Comparison of ENCODE assay signal across 14 cellular contexts in genomic region chr11:78131956-78132355, GRCh38. TPM values are rescaled to one million over a fixed set of nuclear protein-coding genes. Genes with fewer than 3 reads are reported as not detected.
DNase-seq lines count a peak whose midpoint lies in the region; ATAC-seq and TF ChIP-seq lines count a peak whose summit lies in the region.
"Had no signal": no experiment of that assay in that cellular context is flagged by ENCODE, and none has a peak within 500 bp of the region (broad histone marks: within the 10 kb centered on the region; RNA-seq: fewer than 3 reads in every experiment).

No MANE protein-coding gene starts in this region.

- peak overlapping the region; percentile 0 for H3K27ac Mint-ChIP-seq in Caco-2 (ENCODE audit: unreplicated experiment)

- no peak for ATAC-seq in GM21367 (IDR thresholded peaks at IDR 0.05; ENCODE audit: unreplicated experiment)
- ATAC-seq: activated T-cell treated with anti-CD3 and anti-CD28 coated beads, Interleukin-2, amount 50 U/mL, for 4 hours had no signal

- intact Hi-C loops in Caco-2 (cut with micrococcal nuclease; ENCODE audit: unreplicated experiment), result no loop called here

- H3K4me1 Mint-ChIP-seq in Caco-2 (ENCODE audit: low read depth, unreplicated experiment), result peaks cover 6% of the 10 kb centered on the region

- no peaks in the 10 kb centered on the region for H3K9me3 Mint-ChIP-seq in Caco-2 (ENCODE audit: unreplicated experiment)
- H3K9me3 Mint-ChIP-seq: activated T-cell treated with anti-CD3 and anti-CD28 coated beads, Interleukin-2, amount 50 U/mL, for 4 hours had no signal

- no TSS peak for BruUV-seq in Caco-2 (replicated peaks; lab: Mats Ljungman, UMichigan)

- H3K36me3 ChIP-seq in Caco-2 (ENCODE audit: control insufficient read depth, insufficient read depth, low read length) (no peaks in the 10 kb centered on the region; the same call in 1 of the 2 replicates), Peyer's patch (peaks cover 0 to 3% (median 0%) of the 10 kb centered on the region in 3 donors)

- POLR2A ChIA-PET in Caco-2 (lab: Charles Lee), result no interaction called here

- no peak for TF ChIP-seq CTCF in Caco-2 (IDR thresholded peaks at IDR 0.05; ENCODE audit: insufficient read depth in 1 of 2, low read depth in 1 of 2, low read length in 1 of 2, severe bottlenecking in 1 of 2, unreplicated experiment in 1 of 2)
- TF ChIP-seq CTCF in fibroblast of mammary gland (conservative IDR thresholded peaks at IDR 0.05; ENCODE audit: control insufficient read depth, insufficient read depth, low read depth, low read length), result no peak
- TF ChIP-seq CTCF in Peyer's patch (IDR thresholded peaks at IDR 0.05), result no peak

- H3K4me3 Mint-ChIP-seq in Caco-2 (ENCODE audit: unreplicated experiment), result no peak overlapping the region
- H3K4me3 Mint-ChIP-seq: activated T-cell treated with anti-CD3 and anti-CD28 coated beads, Interleukin-2, amount 50 U/mL, for 4 hours had no signal

- CTCF ChIA-PET in Caco-2 (lab: Charles Lee), result interaction anchor here (0.8 kb wide), 1 partner anchor 433 kb away, joined by 3 read pairs; no protein-coding TSS in a partner anchor

- no peaks in the 10 kb centered on the region for H3K27me3 ChIP-seq in Caco-2 (replicated peaks; ENCODE audit: control insufficient read depth, insufficient read depth, low read length)
- no peaks in the 10 kb centered on the region for H3K27me3 ChIP-seq in Peyer's patch

- H3K27me3 Mint-ChIP-seq in Caco-2 (ENCODE audit: insufficient read depth, unreplicated experiment), result no peaks in the 10 kb centered on the region

- no peak overlapping the region for H3K27ac ChIP-seq in Peyer's patch
- H3K27ac ChIP-seq: KMS-11 had no signal

- H3K4me1 ChIP-seq in Caco-2, result peaks cover 7% of the 10 kb centered on the region; the same call in 1 of the 2 replicates
- H3K4me1 ChIP-seq in Peyer's patch, result no peaks in the 10 kb centered on the region

- no peak for TF ChIP-seq POLR2A in Peyer's patch (IDR thresholded peaks at IDR 0.05)

- DNase-seq in Caco-2 (no peak), LHCN-M2 (ENCODE audit: low read depth) (peak; percentile 18), fibroblast of mammary gland (ENCODE audit: low read depth) (peak; percentile 38), T1000 (lab: John Stamatoyannopoulos, UW) (no peak), Peyer's patch (no peak)
- DNase-seq: activated CD4-positive, alpha-beta T cell treated with anti-CD3 and anti-CD28 coated beads, Interleukin-2, amount 50 U/mL, for 4 hours; activated T-cell treated with anti-CD3 and anti-CD28 coated beads, Interleukin-2, amount 50 U/mL, for 4 hours; DMS 273 treated with DMSO at 0.1 percent for 48 hours; foreskin melanocyte; NCI-H1105; NCI-H748 treated with DMSO at 0.1 percent for 48 hours; stimulated activated CD4-positive, alpha-beta T cell treated with anti-CD3 and anti-CD28 coated beads, Interleukin-2, amount 100 ng/mL, for 48 hours had no signal

- H3K4me3 ChIP-seq in Caco-2 (ENCODE audit: low read depth, low read length) (no peak overlapping the region), fibroblast of mammary gland (ENCODE audit: control insufficient read depth, low read depth, low read length) (no peak overlapping the region), Peyer's patch (no peak overlapping the region)

- H3K36me3 Mint-ChIP-seq in Caco-2 (ENCODE audit: insufficient read depth, unreplicated experiment), result peaks cover 40% of the 10 kb centered on the region

- H3K9me3 ChIP-seq in Caco-2 (no peaks in the 10 kb centered on the region), Peyer's patch (no peaks in the 10 kb centered on the region)

RNA-seq across cellular contexts. Expression of gene ALG8, which starts 7.5 kb away (rescaled TPM):
- total RNA-seq in Caco-2 (2022) (188 and 191 TPM in 2 replicates), LHCN-M2 (2014; rRNA removed) (71.2 and 83.8 TPM in 2 replicates), Peyer's patch (10 to 100 TPM; 12.7 to 83.3 (median 21.4) TPM)
- polyA plus RNA-seq in LHCN-M2 (2012), result 38.6 TPM

RNA-seq across cellular contexts. Expression of gene NDUFC2, which starts 52.3 kb away (rescaled TPM):
- total RNA-seq in Caco-2 (2022), result 732 and 805 TPM in 2 replicates
- total RNA-seq in LHCN-M2 (2014; rRNA removed), result 83.7 and 96.5 TPM in 2 replicates
- polyA plus RNA-seq in LHCN-M2 (2012), result 538 TPM
- total RNA-seq in Peyer's patch, result 100 to 1,000 TPM in 3 of 4 donors, 10 to 100 TPM in 1; 47.0 to 159 (median 117) TPM

RNA-seq across cellular contexts. Expression of gene KCTD21, which starts 56.5 kb away (rescaled TPM):
- 6.4 and 10.4 TPM in 2 replicates for total RNA-seq in Caco-2 (2022)
- 7.2 and 7.6 TPM in 2 replicates for total RNA-seq in LHCN-M2 (2014; rRNA removed)
- polyA plus RNA-seq in LHCN-M2 (2012), result 8.0 TPM
- total RNA-seq in Peyer's patch, result 10 to 100 TPM in 3 of 4 donors, 1 to 10 TPM in 1; 8.7 to 25.2 (median 16.9) TPM

RNA-seq across cellular contexts. Expression of gene USP35, which starts 56.8 kb away (rescaled TPM):
- total RNA-seq in Caco-2 (2022), result 10.7 and 11.3 TPM in 2 replicates
- total RNA-seq in LHCN-M2 (2014; rRNA removed), result 6.6 and 7.2 TPM in 2 replicates
- 4.4 TPM for polyA plus RNA-seq in LHCN-M2 (2012)
- total RNA-seq in Peyer's patch, result 10 to 100 TPM in 3 of 4 donors, 1 to 10 TPM in 1; 6.6 to 30.6 (median 13.3) TPM

Comparison
In these comparisons a context has a peak if more than half of its experiments do, and no peak if none do; other contexts are left out.
1. DNase-seq: peak in LHCN-M2 (single experiment) and fibroblast of mammary gland (single experiment); none in Caco-2 (0 of 2), T1000 (single experiment) and Peyer's patch (0 of 3).